Comparison of ENCODE assay signal across 8 cellular contexts in genomic region chr11:95150977-95151684, GRCh38.
A peak's percentile ranks its signal among the peaks of the same experiment; 100 is the strongest.
DNase-seq lines count a peak whose midpoint lies in the region; ATAC-seq lines count a peak whose summit lies in the region.

No MANE protein-coding gene starts in this region.

- H3K4me3 Mint-ChIP-seq in CD8-positive, alpha-beta memory T cell: peak overlapping the region; percentile 86 to 95 (median 93)

- WGBS in esophagus, 2 donors: 2 to 5% methylated on average over 53 of the region's 53 CpGs

- H3K36me3 Mint-ChIP-seq in CD8-positive, alpha-beta memory T cell: peaks cover 0 to 6% (median under 1%) of the 10 kb centered on the region in 3 donors

- peaks cover 31 to 45% (median 34%) of the 10 kb centered on the region in 3 donors for H3K4me1 Mint-ChIP-seq in CD8-positive, alpha-beta memory T cell

- peak overlapping the region; percentile 60 for H3K27ac ChIP-seq in CD8-positive, alpha-beta memory T cell (ENCODE audit: low read depth, low read length)
- H3K27ac ChIP-seq in esophagus (ENCODE audit: low read depth in 2 of 2, low read length in 1 of 2): peak overlapping the region; percentile 93 to 97

- POLR2A ChIA-PET in CD8-positive, alpha-beta memory T cell (lab: Charles Lee): interaction anchor here (0.6 to 3.7 kb wide), 6 partner anchors 62 to 638 kb away, joined by 3 to 25 read pairs (median 10); partner anchors contain the start of genes CEP57, ENDOD1, FAM76B and SRSF8

- no peaks in the 10 kb centered on the region for H3K27me3 ChIP-seq in CD8-positive, alpha-beta memory T cell (ENCODE audit: insufficient read depth, low read length, poor library complexity, severe bottlenecking)
- H3K27me3 ChIP-seq in esophagus (ENCODE audit: control insufficient read depth in 1 of 2, insufficient read depth in 2 of 2, low read length in 2 of 2) (no peaks in the 10 kb centered on the region), mucosa of stomach (ENCODE audit: control insufficient read depth, insufficient read depth, low read length) (no peaks in the 10 kb centered on the region)

- peaks cover 0 to 1% (median 0%) of the 10 kb centered on the region in 5 donors for H3K9me3 Mint-ChIP-seq in CD8-positive, alpha-beta memory T cell

- DNase-seq in CD8-positive, alpha-beta memory T cell: peak; percentile 86 to 95 (median 90)
- peak; percentile 89 for DNase-seq in NOMO-1 treated with dmso at 0.1 percent for 144 hours (lab: John Stamatoyannopoulos, UW; ENCODE audit: unreplicated experiment)
- peak; percentile 89 for DNase-seq in activated T-cell treated with anti-CD3 and anti-CD28 coated beads, Interleukin-2, amount 50 U/mL, for 1 hour
- peak; percentile 91 for DNase-seq in stimulated activated CD8-positive, alpha-beta memory T cell treated with anti-CD3 and anti-CD28 coated beads, Interleukin-4, amount 100 ng/mL, for 48 hours

- peak overlapping the region; percentile 68 for H3K4me3 ChIP-seq in CD8-positive, alpha-beta memory T cell (ENCODE audit: low read length)
- H3K4me3 ChIP-seq in esophagus (ENCODE audit: low read depth in 1 of 2, low read length in 2 of 2) (peak overlapping the region; percentile 57 to 65), mucosa of stomach (ENCODE audit: low read length) (peak overlapping the region; percentile 64)

- no peaks in the 10 kb centered on the region for H3K36me3 ChIP-seq in CD8-positive, alpha-beta memory T cell (ENCODE audit: insufficient read depth, low read length)
- H3K36me3 ChIP-seq in esophagus (ENCODE audit: control insufficient read depth in 2 of 2, insufficient read depth in 2 of 2, low read length in 1 of 2) (no peaks in the 10 kb centered on the region), mucosa of stomach (ENCODE audit: control insufficient read depth, insufficient read depth, low read length) (no peaks in the 10 kb centered on the region)

- H3K9me3 ChIP-seq in CD8-positive, alpha-beta memory T cell (ENCODE audit: low read length): no peaks in the 10 kb centered on the region
- H3K9me3 ChIP-seq in esophagus (ENCODE audit: control insufficient read depth in 2 of 2, insufficient read depth in 1 of 2, low read depth in 1 of 2, low read length in 1 of 2) (no peaks in the 10 kb centered on the region), mucosa of stomach (ENCODE audit: control insufficient read depth, low read length) (no peaks in the 10 kb centered on the region)

- CTCF ChIA-PET in CD8-positive, alpha-beta memory T cell (lab: Charles Lee): interaction anchor here (0.7 to 14.5 kb wide), 21 partner anchors 10 to 649 kb away, joined by 3 to 335 read pairs (median 10); partner anchors contain the start of genes CEP57, CWC15, ENDOD1 and FAM76B

- peaks cover 26% of the 10 kb centered on the region for H3K4me1 ChIP-seq in CD8-positive, alpha-beta memory T cell (ENCODE audit: insufficient read depth, low read length)
- H3K4me1 ChIP-seq in esophagus (ENCODE audit: control insufficient read depth in 2 of 2, insufficient read depth in 2 of 2, low read length in 1 of 2) (peaks cover 0 to 10% of the 10 kb centered on the region in 2 donors), mucosa of stomach (ENCODE audit: control insufficient read depth, insufficient read depth, low read length) (peaks cover 15% of the 10 kb centered on the region)

- H3K27ac Mint-ChIP-seq in CD8-positive, alpha-beta memory T cell: peak overlapping the region; percentile 90 to 99 (median 97)

- H3K9ac ChIP-seq in mucosa of stomach (ENCODE audit: low read length): peak overlapping the region; percentile 91

- ATAC-seq in GM19438 (IDR thresholded peaks at IDR 0.05; ENCODE audit: low read depth, unreplicated experiment): peak; percentile 89
- ATAC-seq in HG03571 (IDR thresholded peaks at IDR 0.05; ENCODE audit: unreplicated experiment): peak; percentile 92

- H3K27me3 Mint-ChIP-seq in CD8-positive, alpha-beta memory T cell: peaks cover 2 to 3% of the 10 kb centered on the region in 2 donors

Comparison
In these comparisons a context has a peak if more than half of its experiments do, and no peak if none do; other contexts are left out.
1. Peak in every context shown above with its lines: DNase-seq, ATAC-seq, H3K4me3 ChIP-seq and H3K27ac ChIP-seq.